Comparison of ENCODE assay signal across 24 cellular contexts in the genomic region with DNA sequence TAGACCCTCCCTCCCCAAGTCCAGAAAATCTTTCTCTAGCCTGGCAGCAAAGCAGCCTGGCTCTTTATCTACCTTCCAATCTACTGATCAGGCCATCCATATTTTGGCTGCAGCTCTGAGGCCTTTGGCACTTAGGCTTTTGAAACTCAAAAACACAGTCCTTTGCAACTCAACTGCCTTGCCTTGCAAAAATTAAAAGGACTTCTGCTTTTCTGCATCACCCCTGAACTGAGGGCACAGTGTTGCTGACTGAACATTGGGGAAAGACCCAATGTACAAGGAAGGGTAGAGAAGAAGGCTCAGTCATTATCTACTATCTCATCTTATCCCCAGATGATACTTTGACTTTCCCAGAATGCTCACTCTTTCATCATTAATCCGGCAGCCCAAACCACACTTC.
"Had no signal": no experiment of that assay in that cellular context is flagged by ENCODE, and none has a peak within 500 bp of the region (broad histone marks: within the 10 kb centered on the region; RNA-seq: fewer than 3 reads in every experiment).

No MANE protein-coding gene starts in this region.

- DNase-seq: activated CD4-positive, alpha-beta memory T cell treated with anti-CD3 and anti-CD28 coated beads, Interleukin-2, amount 10 ng/mL, durations not matched to agents 7 days and 5 days; activated CD4-positive, alpha-beta T cell treated with anti-CD3 and anti-CD28 coated beads for 1 hour; activated CD4-positive, alpha-beta T cell treated with anti-CD3 and anti-CD28 coated beads, Interleukin-2, amount 10 ng/mL, durations not matched to agents 7 days and 5 days; activated CD8-positive, alpha-beta memory T cell treated with anti-CD3 and anti-CD28 coated beads, Interleukin-2, amount 50 U/mL, for 48 hours; activated gamma-delta T cell treated with Interleukin-2 at 50 U/mL for 16 hours; activated T-cell treated with anti-CD3 and anti-CD28 coated beads, Interleukin-2, amount 50 U/mL, for 24 hours; adrenal gland; aorta; brain microvascular endothelial cell; cortex of kidney; foreskin keratinocyte; heart left ventricle; naive B cell; right lobe of liver; stimulated activated CD4-positive, alpha-beta T cell treated with anti-CD3 and anti-CD28 coated beads, Interleukin-2, amount 100 ng/mL, for 48 hours; stimulated activated naive CD8-positive, alpha-beta T cell treated with anti-CD3 and anti-CD28 coated beads, Interleukin-15, Interleukin-2, amounts not matched to agents 100 U/mL and 50 U/mL, for 24 hours; T-helper 2 cell; testis; transverse colon; uterus had no signal

- H3K4me1 Mint-ChIP-seq: activated CD4-positive, alpha-beta memory T cell treated with anti-CD3 and anti-CD28 coated beads, Interleukin-2, amount 10 ng/mL, durations not matched to agents 7 days and 5 days; activated CD4-positive, alpha-beta T cell treated with anti-CD3 and anti-CD28 coated beads, Interleukin-2, amount 10 ng/mL, durations not matched to agents 7 days and 5 days had no signal

- H3K9me3 Mint-ChIP-seq: activated CD4-positive, alpha-beta memory T cell treated with anti-CD3 and anti-CD28 coated beads, Interleukin-2, amount 10 ng/mL, durations not matched to agents 7 days and 5 days; activated CD4-positive, alpha-beta T cell treated with anti-CD3 and anti-CD28 coated beads, Interleukin-2, amount 10 ng/mL, durations not matched to agents 7 days and 5 days; activated T-cell treated with anti-CD3 and anti-CD28 coated beads, Interleukin-2, amount 50 U/mL, for 24 hours; mesothelial cell of epicardium; naive B cell had no signal

- H3K36me3 Mint-ChIP-seq: activated naive CD4-positive, alpha-beta T cell treated with anti-CD3 and anti-CD28 coated beads, Interleukin-2, amount 50 U/mL, for 72 hours; mesothelial cell of epicardium; WTC11 had no signal

- H3K27me3 Mint-ChIP-seq: activated CD4-positive, alpha-beta memory T cell treated with anti-CD3 and anti-CD28 coated beads, Interleukin-2, amount 10 ng/mL, durations not matched to agents 7 days and 5 days; activated CD4-positive, alpha-beta T cell treated with anti-CD3 and anti-CD28 coated beads, Interleukin-2, amount 10 ng/mL, durations not matched to agents 7 days and 5 days; activated T-cell treated with anti-CD3 and anti-CD28 coated beads, Interleukin-2, amount 50 U/mL, for 24 hours; naive B cell had no signal

- ATAC-seq: activated naive CD4-positive, alpha-beta T cell treated with anti-CD3 and anti-CD28 coated beads, Interleukin-2, amount 50 U/mL, for 72 hours; foreskin keratinocyte; heart left ventricle; stimulated activated naive CD8-positive, alpha-beta T cell treated with anti-CD3 and anti-CD28 coated beads, Interleukin-15, Interleukin-2, amounts not matched to agents 100 U/mL and 50 U/mL, for 24 hours; WTC11 had no signal

- H3K4me3 Mint-ChIP-seq: activated CD4-positive, alpha-beta memory T cell treated with anti-CD3 and anti-CD28 coated beads, Interleukin-2, amount 10 ng/mL, durations not matched to agents 7 days and 5 days; activated CD4-positive, alpha-beta T cell treated with anti-CD3 and anti-CD28 coated beads, Interleukin-2, amount 10 ng/mL, durations not matched to agents 7 days and 5 days; activated T-cell treated with anti-CD3 and anti-CD28 coated beads, Interleukin-2, amount 50 U/mL, for 24 hours; mesothelial cell of epicardium; naive B cell; WTC11 had no signal

- H3K27ac Mint-ChIP-seq: activated CD4-positive, alpha-beta memory T cell treated with anti-CD3 and anti-CD28 coated beads, Interleukin-2, amount 10 ng/mL, durations not matched to agents 7 days and 5 days; activated CD4-positive, alpha-beta T cell treated with anti-CD3 and anti-CD28 coated beads, Interleukin-2, amount 10 ng/mL, durations not matched to agents 7 days and 5 days; activated naive CD4-positive, alpha-beta T cell treated with anti-CD3 and anti-CD28 coated beads, Interleukin-2, amount 50 U/mL, for 72 hours; activated T-cell treated with anti-CD3 and anti-CD28 coated beads, Interleukin-2, amount 50 U/mL, for 24 hours; mesothelial cell of epicardium; progenitor cell of endocrine pancreas; WTC11 had no signal
